Comparison of ENCODE assay signal across 10 cellular contexts in the genomic region with DNA sequence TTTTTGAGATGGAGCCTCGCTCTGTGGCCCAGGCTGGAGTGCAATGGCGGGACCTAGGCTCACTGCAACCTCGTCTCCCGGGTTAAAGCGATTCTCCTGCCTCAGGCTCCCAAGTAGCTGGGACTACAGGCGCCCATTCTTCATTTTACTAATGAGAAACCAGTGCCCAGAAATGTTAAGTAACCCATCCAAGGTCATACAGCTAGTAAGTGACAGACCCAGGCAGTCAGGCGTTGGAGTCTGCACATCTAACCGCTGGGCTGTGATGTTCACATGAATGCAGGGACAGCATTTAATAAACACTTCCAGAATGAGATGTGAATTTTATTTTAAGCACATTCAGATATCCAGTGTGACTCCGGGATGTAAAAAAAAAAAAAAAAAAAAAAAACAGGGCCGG. TPM values are rescaled to one million over a fixed set of nuclear protein-coding genes. Genes with fewer than 3 reads are reported as not detected.
DNase-seq lines count a peak whose midpoint lies in the region; ATAC-seq and TF ChIP-seq lines count a peak whose summit lies in the region.
"Had no signal": no experiment of that assay in that cellular context is flagged by ENCODE, and none has a peak within 500 bp of the region (broad histone marks: within the 10 kb centered on the region; RNA-seq: fewer than 3 reads in every experiment).

No MANE protein-coding gene starts in this region.

- peaks cover 34% of the 10 kb centered on the region for H3K4me1 Mint-ChIP-seq in activated T-helper 1 cell treated with anti-CD3 and anti-CD28 coated beads, Interleukin-12 subunit alpha, Interleukin-12 subunit beta, Interleukin-2, Interleukin-4 antibody, amounts not matched to agents 30 ng/mL and 10 ng/mL and 1 ng/mL, durations not matched to agents 14 hours and 24 hours and 36 hours (ENCODE audit: low read depth)

- H3K9me2 ChIP-seq in Loucy (replicated peaks; ENCODE audit: low read depth, low read length): no peaks in the 10 kb centered on the region

- ATAC-seq in DND-41 (ENCODE audit: insufficient read depth, low read depth) (no peak), HG03095 (IDR thresholded peaks at IDR 0.05; ENCODE audit: unreplicated experiment) (no peak)

- TF ChIP-seq CTCF in DND-41 (IDR thresholded peaks at IDR 0.05; ENCODE audit: borderline replicate concordance, extremely low read depth, low read length, poor library complexity, severe bottlenecking): no peak
- no peak for TF ChIP-seq CTCF in Loucy (conservative IDR thresholded peaks at IDR 0.05; ENCODE audit: low read length)
- TF ChIP-seq CTCF in dorsolateral prefrontal cortex (IDR thresholded peaks at IDR 0.05 in 54 of 56, conservative IDR thresholded peaks at IDR 0.05 in 2 of 56; ENCODE audit: low read depth in 1 of 56, partially characterized antibody in 56 of 56): no peak
- no peak for TF ChIP-seq CTCF in osteoblast (IDR thresholded peaks at IDR 0.05; ENCODE audit: extremely low read depth, low read depth, low read length)

- H3K36me3 ChIP-seq in DND-41 (ENCODE audit: insufficient read depth, low read length) (peaks cover 10% of the 10 kb centered on the region), Loucy (ENCODE audit: insufficient read depth, low read length) (no peaks in the 10 kb centered on the region), osteoblast (ENCODE audit: insufficient read depth, low read length) (no peaks in the 10 kb centered on the region)

- intact Hi-C loops in dorsolateral prefrontal cortex (cut with DNase I): loop anchor here (2.0 to 5.0 kb wide), 2 partner anchors 81 to 530 kb away; partner anchors contain the start of genes CPSF2 (in 1 of the 2), NDUFB1 (in 1 of the 2) and PPP4R3A (in 1 of the 2)
- intact Hi-C loops in activated T-helper 1 cell treated with anti-CD3 and anti-CD28 coated beads, Interleukin-12 subunit alpha, Interleukin-12 subunit beta, Interleukin-2, Interleukin-4 antibody, amounts not matched to agents 30 ng/mL and 10 ng/mL and 1 ng/mL, durations not matched to agents 14 hours and 24 hours and 36 hours (cut with micrococcal nuclease): loop anchor here (2.0 to 5.0 kb wide), 3 partner anchors 81 to 1284 kb away; partner anchors contain the start of genes CPSF2 and NDUFB1

- H3K27ac ChIP-seq in DND-41 (ENCODE audit: low read length) (peak overlapping the region; percentile 92), dorsolateral prefrontal cortex (peak overlapping the region in 52 of 59 donors; percentile 51 to 98 (median 94)), osteoblast (ENCODE audit: low read depth, low read length) (no peak overlapping the region)

- H3K27me3 ChIP-seq in DND-41 (ENCODE audit: insufficient read depth, low read length, poor library complexity) (no peaks in the 10 kb centered on the region), Loucy (ENCODE audit: insufficient read depth, low read length, poor library complexity, severe bottlenecking) (no peaks in the 10 kb centered on the region), dorsolateral prefrontal cortex (no peaks in the 10 kb centered on the region), osteoblast (ENCODE audit: insufficient read depth, low read length) (no peaks in the 10 kb centered on the region)

- H3F3A ChIP-seq in Loucy (ENCODE audit: low read depth): no peaks in the 10 kb centered on the region

- H3K9ac ChIP-seq in DND-41 (ENCODE audit: low read depth, low read length) (peak overlapping the region; percentile 90), Loucy (ENCODE audit: low read depth, low read length, poor library complexity, severe bottlenecking) (peak overlapping the region; percentile 95)

- H3K4me2 ChIP-seq in DND-41 (ENCODE audit: insufficient read depth, low read length) (peak overlapping the region; percentile 82), Loucy (ENCODE audit: low read depth, low read length, poor library complexity, severe bottlenecking) (peak overlapping the region; percentile 91), osteoblast (ENCODE audit: insufficient read depth, low read length) (peak overlapping the region; percentile 97)

- H3K4me3 ChIP-seq in DND-41 (ENCODE audit: low read depth in 1 of 2, low read length in 2 of 2) (peak overlapping the region; percentile 57 to 93; a peak in 3 of 4 replicates), Loucy (ENCODE audit: low read length, poor library complexity, severe bottlenecking) (peak overlapping the region; percentile 91), dorsolateral prefrontal cortex (peak overlapping the region in 58 of 59 donors; percentile 59 to 100 (median 86)), osteoblast (ENCODE audit: insufficient read depth, low read length) (no peak overlapping the region)

- H3K79me2 ChIP-seq in DND-41 (ENCODE audit: insufficient read depth, low read length) (peaks cover 52% of the 10 kb centered on the region), Loucy (ENCODE audit: insufficient read depth, low read length) (peaks cover 46% of the 10 kb centered on the region), osteoblast (ENCODE audit: insufficient read depth, low read length) (peaks cover 32% of the 10 kb centered on the region)

- peaks cover 15% of the 10 kb centered on the region; the same call in 1 of the 2 replicates for H4K20me1 ChIP-seq in DND-41 (ENCODE audit: insufficient read depth, low read length)
- peaks cover 29% of the 10 kb centered on the region for H4K20me1 ChIP-seq in Loucy (ENCODE audit: insufficient read depth, low read length, poor library complexity, severe bottlenecking)
- H4K20me1 ChIP-seq in osteoblast (ENCODE audit: insufficient read depth, low read length): peaks cover 9% of the 10 kb centered on the region

- H3K27ac Mint-ChIP-seq in activated T-helper 1 cell treated with anti-CD3 and anti-CD28 coated beads, Interleukin-12 subunit alpha, Interleukin-12 subunit beta, Interleukin-2, Interleukin-4 antibody, amounts not matched to agents 30 ng/mL and 10 ng/mL and 1 ng/mL, durations not matched to agents 14 hours and 24 hours and 36 hours: no peak overlapping the region

- DNase-seq in DND-41 (no peak), dorsolateral prefrontal cortex (no peak), osteoblast (ENCODE audit: insufficient read length, low spot score, missing footprints) (no peak), GM03348 (ENCODE audit: low spot score) (no peak), KG1 (lab: John Stamatoyannopoulos, UW) (no peak)
- no peak for DNase-seq in activated T-helper 1 cell treated with anti-CD3 and anti-CD28 coated beads, Interleukin-12 subunit alpha, Interleukin-12 subunit beta, Interleukin-2, Interleukin-4 antibody, amounts not matched to agents 30 ng/mL and 10 ng/mL and 1 ng/mL, durations not matched to agents 14 hours and 24 hours and 36 hours (ENCODE audit: low spot score)
- DNase-seq: immature natural killer cell, MM.1S had no signal

- no peaks in the 10 kb centered on the region for H3K9me3 Mint-ChIP-seq in activated T-helper 1 cell treated with anti-CD3 and anti-CD28 coated beads, Interleukin-12 subunit alpha, Interleukin-12 subunit beta, Interleukin-2, Interleukin-4 antibody, amounts not matched to agents 30 ng/mL and 10 ng/mL and 1 ng/mL, durations not matched to agents 14 hours and 24 hours and 36 hours
- H3K9me3 Mint-ChIP-seq: immature natural killer cell had no signal

- H3K9me3 ChIP-seq in DND-41 (ENCODE audit: insufficient read depth, low read length, severe bottlenecking): peaks cover 3% of the 10 kb centered on the region
- peaks cover 3% of the 10 kb centered on the region; the same call in 1 of the 2 replicates for H3K9me3 ChIP-seq in Loucy (ENCODE audit: insufficient read depth, low read depth, low read length)
- H3K9me3 ChIP-seq in osteoblast (ENCODE audit: low read depth, low read length): no peaks in the 10 kb centered on the region

- H3K4me1 ChIP-seq in DND-41 (ENCODE audit: insufficient read depth, low read length) (peaks cover 36% of the 10 kb centered on the region), Loucy (ENCODE audit: insufficient read depth, low read length, poor library complexity, severe bottlenecking) (peaks cover 29% of the 10 kb centered on the region), osteoblast (ENCODE audit: insufficient read depth, low read length) (peaks cover 10% of the 10 kb centered on the region)

- H2AFZ ChIP-seq in DND-41 (ENCODE audit: low read depth, low read length) (peak overlapping the region; percentile 98), Loucy (ENCODE audit: low read length) (no peak overlapping the region), osteoblast (ENCODE audit: low read length) (no peak overlapping the region)

- peaks cover 5% of the 10 kb centered on the region for H3K36me3 Mint-ChIP-seq in activated T-helper 1 cell treated with anti-CD3 and anti-CD28 coated beads, Interleukin-12 subunit alpha, Interleukin-12 subunit beta, Interleukin-2, Interleukin-4 antibody, amounts not matched to agents 30 ng/mL and 10 ng/mL and 1 ng/mL, durations not matched to agents 14 hours and 24 hours and 36 hours (ENCODE audit: low read depth)
- H3K36me3 Mint-ChIP-seq: immature natural killer cell had no signal

- H3K27me3 Mint-ChIP-seq in activated T-helper 1 cell treated with anti-CD3 and anti-CD28 coated beads, Interleukin-12 subunit alpha, Interleukin-12 subunit beta, Interleukin-2, Interleukin-4 antibody, amounts not matched to agents 30 ng/mL and 10 ng/mL and 1 ng/mL, durations not matched to agents 14 hours and 24 hours and 36 hours (ENCODE audit: insufficient read depth): no peaks in the 10 kb centered on the region

- no peak overlapping the region for H3K4me3 Mint-ChIP-seq in activated T-helper 1 cell treated with anti-CD3 and anti-CD28 coated beads, Interleukin-12 subunit alpha, Interleukin-12 subunit beta, Interleukin-2, Interleukin-4 antibody, amounts not matched to agents 30 ng/mL and 10 ng/mL and 1 ng/mL, durations not matched to agents 14 hours and 24 hours and 36 hours

RNA-seq across cellular contexts. Expression of gene TRIP11, which starts 1.3 kb away (rescaled TPM):
- total RNA-seq in dorsolateral prefrontal cortex: 10 to 100 TPM; 38.7 to 75.7 (median 58.3) TPM
- 38.0 and 46.9 TPM in 2 replicates for total RNA-seq in osteoblast
- 36.5 and 44.4 TPM in 2 replicates for total RNA-seq in activated T-helper 1 cell treated with anti-CD3 and anti-CD28 coated beads, Interleukin-12 subunit alpha, Interleukin-12 subunit beta, Interleukin-2, Interleukin-4 antibody, amounts not matched to agents 30 ng/mL and 10 ng/mL and 1 ng/mL, durations not matched to agents 14 hours and 24 hours and 36 hours
